Comparison of ENCODE assay signal across 8 cellular contexts in the genomic region with DNA sequence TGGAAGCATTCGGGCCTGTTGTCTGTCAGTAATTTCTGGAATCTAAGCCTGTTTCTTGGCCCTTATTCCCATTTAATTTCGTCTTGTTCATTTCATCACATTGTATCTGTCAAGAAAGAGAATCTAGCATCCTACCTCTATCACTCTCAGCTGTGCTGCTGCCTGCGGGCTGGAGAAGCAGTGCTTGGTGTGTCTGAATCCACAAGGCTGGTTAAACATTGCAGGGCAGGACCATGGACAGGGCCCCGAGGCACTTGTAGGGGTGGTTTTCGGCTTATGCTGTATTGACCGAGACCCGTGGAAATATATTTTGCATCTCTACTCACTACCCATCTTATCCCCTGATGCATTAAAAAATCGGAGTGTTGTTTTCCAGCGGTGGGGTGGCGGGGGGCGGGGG. TPM values are rescaled to one million over a fixed set of nuclear protein-coding genes. Genes with fewer than 3 reads are reported as not detected.
DNase-seq lines count a peak whose midpoint lies in the region; ATAC-seq and TF ChIP-seq lines count a peak whose summit lies in the region.

No MANE protein-coding gene starts in this region.

- H3K4me1 Mint-ChIP-seq in CD4-positive, alpha-beta memory T cell, result peaks cover 2 to 22% (median 5%) of the 10 kb centered on the region in 4 donors
- peaks cover 6% of the 10 kb centered on the region for H3K4me1 Mint-ChIP-seq in activated naive CD8-positive, alpha-beta T cell treated with anti-CD3 and anti-CD28 coated beads for 36 hours

- no peak overlapping the region for H3K9ac ChIP-seq in MM.1S (ENCODE audit: low read length)

- H3K9me3 Mint-ChIP-seq in CD4-positive, alpha-beta memory T cell, result no peaks in the 10 kb centered on the region
- H3K9me3 Mint-ChIP-seq in activated naive CD8-positive, alpha-beta T cell treated with anti-CD3 and anti-CD28 coated beads for 36 hours, result no peaks in the 10 kb centered on the region

- ATAC-seq in right cardiac atrium (peak; percentile 36), GM18873 (IDR thresholded peaks at IDR 0.05; ENCODE audit: low FRiP score, unreplicated experiment) (no peak), HG02981 (IDR thresholded peaks at IDR 0.05; ENCODE audit: unreplicated experiment) (no peak)

- CTCF ChIA-PET in CD4-positive, alpha-beta memory T cell (lab: Charles Lee; ENCODE audit: partially characterized antibody), result no interaction called here

- H3K4me2 ChIP-seq in MM.1S (ENCODE audit: low read depth, low read length), result no peak overlapping the region

- H3K36me3 Mint-ChIP-seq in CD4-positive, alpha-beta memory T cell, result no peaks in the 10 kb centered on the region
- H3K36me3 Mint-ChIP-seq in activated naive CD8-positive, alpha-beta T cell treated with anti-CD3 and anti-CD28 coated beads for 36 hours, result peaks cover 3% of the 10 kb centered on the region

- no peak overlapping the region for H2AFZ ChIP-seq in MM.1S (ENCODE audit: low read length)

- H3K9me2 ChIP-seq in MM.1S (replicated peaks; ENCODE audit: insufficient read depth, low read length), result no peaks in the 10 kb centered on the region

- peak in 3 of 5 donors; percentile 22 to 41 (median 32) for DNase-seq in CD4-positive, alpha-beta memory T cell
- DNase-seq in MM.1S, result peak; percentile 59
- DNase-seq in activated naive CD8-positive, alpha-beta T cell treated with anti-CD3 and anti-CD28 coated beads for 36 hours, result peak; percentile 47
- DNase-seq in right cardiac atrium, result peak; percentile 67 to 89 (median 86)
- peak; percentile 61 for DNase-seq in spleen
- no peak for DNase-seq in NCI-H2196 (lab: John Stamatoyannopoulos, UW; ENCODE audit: unreplicated experiment)

- H3K79me2 ChIP-seq in MM.1S (ENCODE audit: low read length), result no peaks in the 10 kb centered on the region

- peaks cover 24 to 41% of the 10 kb centered on the region in 2 donors for H3K27me3 Mint-ChIP-seq in CD4-positive, alpha-beta memory T cell
- peaks cover 61% of the 10 kb centered on the region for H3K27me3 Mint-ChIP-seq in activated naive CD8-positive, alpha-beta T cell treated with anti-CD3 and anti-CD28 coated beads for 36 hours

- no peak for TF ChIP-seq CTCF in MM.1S (IDR thresholded peaks at IDR 0.05; ENCODE audit: low read length)
- TF ChIP-seq CTCF in spleen (IDR thresholded peaks at IDR 0.05 in 8 of 11, conservative IDR thresholded peaks at IDR 0.05 in 3 of 11), result no peak

- POLR2A ChIA-PET in CD4-positive, alpha-beta memory T cell (lab: Charles Lee; ENCODE audit: partially characterized antibody), result no interaction called here

- H4K20me1 ChIP-seq in MM.1S (ENCODE audit: insufficient read depth, low read length), result no peaks in the 10 kb centered on the region

- no peak for TF ChIP-seq POLR2A in spleen (IDR thresholded peaks at IDR 0.05)

- peaks cover 9% of the 10 kb centered on the region for H3K4me1 ChIP-seq in CD4-positive, alpha-beta memory T cell (ENCODE audit: insufficient read depth, low read length)
- H3K4me1 ChIP-seq in MM.1S (ENCODE audit: low read length) (no peaks in the 10 kb centered on the region), right cardiac atrium (ENCODE audit: control insufficient read depth, insufficient read depth, low read length) (no peaks in the 10 kb centered on the region), spleen (peaks cover 10 to 30% (median 18%) of the 10 kb centered on the region in 6 donors)

- H3K4me3 ChIP-seq in CD4-positive, alpha-beta memory T cell (ENCODE audit: low read length in 2 of 2), result no peak overlapping the region
- H3K4me3 ChIP-seq in MM.1S (ENCODE audit: low read length), result no peak overlapping the region
- H3K4me3 ChIP-seq in right cardiac atrium (ENCODE audit: low read length), result no peak overlapping the region
- H3K4me3 ChIP-seq in spleen, result no peak overlapping the region

- H3K27ac ChIP-seq in CD4-positive, alpha-beta memory T cell (ENCODE audit: low read depth, low read length), result no peak overlapping the region
- H3K27ac ChIP-seq in MM.1S (ENCODE audit: low read length), result no peak overlapping the region
- no peak overlapping the region for H3K27ac ChIP-seq in right cardiac atrium (ENCODE audit: low read length)
- no peak overlapping the region for H3K27ac ChIP-seq in spleen

- H3K27ac Mint-ChIP-seq in CD4-positive, alpha-beta memory T cell, result no peak overlapping the region
- no peak overlapping the region for H3K27ac Mint-ChIP-seq in activated naive CD8-positive, alpha-beta T cell treated with anti-CD3 and anti-CD28 coated beads for 36 hours

- intact Hi-C loops in CD4-positive, alpha-beta memory T cell (cut with micrococcal nuclease), result no loop called here
- intact Hi-C loops in right cardiac atrium (cut with DNase I) (loop anchor here in 1 of 4 donors (5.0 kb wide), 1 partner anchor 133 kb away; no protein-coding TSS in a partner anchor), spleen (cut with DNase I; ENCODE audit: low total_unique reads) (no loop called here)

- peaks cover 8% of the 10 kb centered on the region for H3K27me3 ChIP-seq in CD4-positive, alpha-beta memory T cell (ENCODE audit: insufficient read depth, low read length)
- peaks cover 19% of the 10 kb centered on the region; the same call in 1 of the 2 replicates for H3K27me3 ChIP-seq in MM.1S (replicated peaks; ENCODE audit: insufficient read depth, low read length)
- no peaks in the 10 kb centered on the region for H3K27me3 ChIP-seq in right cardiac atrium (ENCODE audit: control insufficient read depth, insufficient read depth)
- peaks cover 2 to 82% (median 28%) of the 10 kb centered on the region in 7 donors for H3K27me3 ChIP-seq in spleen (replicated peaks in 1 of 7)

- no peaks in the 10 kb centered on the region for H3K36me3 ChIP-seq in CD4-positive, alpha-beta memory T cell (ENCODE audit: insufficient read depth, low read length)
- H3K36me3 ChIP-seq in MM.1S (replicated peaks; ENCODE audit: insufficient read depth, low read length), result no peaks in the 10 kb centered on the region
- H3K36me3 ChIP-seq in spleen, result no peaks in the 10 kb centered on the region

- no peaks in the 10 kb centered on the region for H3F3A ChIP-seq in MM.1S (ENCODE audit: insufficient read depth, low read length)

- no peaks in the 10 kb centered on the region for H3K9me3 ChIP-seq in CD4-positive, alpha-beta memory T cell (ENCODE audit: control insufficient read depth in 1 of 2, low read length in 2 of 2)
- H3K9me3 ChIP-seq in MM.1S (replicated peaks; ENCODE audit: insufficient read depth, low read length) (no peaks in the 10 kb centered on the region), right cardiac atrium (ENCODE audit: control insufficient read depth, low read length) (no peaks in the 10 kb centered on the region), spleen (no peaks in the 10 kb centered on the region)

- H3K4me3 Mint-ChIP-seq in CD4-positive, alpha-beta memory T cell, result peak overlapping the region in 6 of 8 donors; percentile 1 to 55 (median 35)
- no peak overlapping the region for H3K4me3 Mint-ChIP-seq in activated naive CD8-positive, alpha-beta T cell treated with anti-CD3 and anti-CD28 coated beads for 36 hours

- WGBS in right cardiac atrium, result 10% methylated on average over 11 of the region's 11 CpGs
- 19 to 23% (median 22%) methylated on average over 10 to 11 of the region's 11 CpGs for WGBS in spleen, 5 donors

RNA-seq across cellular contexts. Expression of a gene that starts 3.1 kb away (rescaled TPM):
- 10 to 100 TPM; 44.1 to 47.4 TPM for total RNA-seq in CD4-positive, alpha-beta memory T cell
- 10 to 100 TPM in 1 of 2 donors, 1 to 10 TPM in 1; 8.3 to 15.9 TPM for polyA plus RNA-seq in CD4-positive, alpha-beta memory T cell
- total RNA-seq in activated naive CD8-positive, alpha-beta T cell treated with anti-CD3 and anti-CD28 coated beads for 36 hours, result 10 to 100 TPM; 16.7 to 18.7 TPM
- 10 to 100 TPM in 1 of 4 donors, 1 to 10 TPM in 3; 5.7 to 12.3 (median 8.2) TPM for total RNA-seq in right cardiac atrium
- polyA plus RNA-seq in right cardiac atrium, result 2.8 TPM
- total RNA-seq in spleen, result 10 to 100 TPM; 17.8 to 25.2 (median 22.3) TPM
- polyA plus RNA-seq in spleen, result 1 to 10 TPM; 5.5 to 8.9 (median 5.8) TPM

Comparison
In these comparisons a context has a peak if more than half of its experiments do, and no peak if none do; other contexts are left out.
1. ATAC-seq: peak in right cardiac atrium (2 of 2); none in GM18873 (single experiment) and HG02981 (single experiment).